ENCODE assay signal across 17 cellular contexts in genomic region chr7:44541-44896, GRCh38.
"Had no signal": no experiment of that assay in that cellular context is flagged by ENCODE, and none has a peak within 500 bp of the region (broad histone marks: within the 10 kb centered on the region; RNA-seq: fewer than 3 reads in every experiment).

No MANE protein-coding gene starts in this region.

- H3K27ac Mint-ChIP-seq: activated naive CD4-positive, alpha-beta T cell treated with anti-CD3 and anti-CD28 coated beads, Interleukin-2, amount 50 U/mL, for 24 hours; naive B cell; T-cell had no signal

- H3K27me3 ChIP-seq: adrenal gland, neural progenitor cell, pancreas, upper lobe of left lung had no signal

- H3K36me3 Mint-ChIP-seq: activated naive CD4-positive, alpha-beta T cell treated with anti-CD3 and anti-CD28 coated beads, Interleukin-2, amount 50 U/mL, for 24 hours; naive B cell; neural progenitor cell; T-cell had no signal

- H3K4me3 ChIP-seq: adrenal gland, cardiac muscle cell, lung, neural progenitor cell, pancreas, SK-N-MC, upper lobe of left lung had no signal

- H3K27ac ChIP-seq: adrenal gland, cardiac muscle cell, neural progenitor cell, pancreas, SK-N-MC, upper lobe of left lung had no signal

- ATAC-seq: pancreas; stimulated activated naive CD8-positive, alpha-beta T cell treated with anti-CD3 and anti-CD28 coated beads, Interleukin-15, Interleukin-2, amounts not matched to agents 100 U/mL and 50 U/mL, for 24 hours; T-cell had no signal

- H3K36me3 ChIP-seq: adrenal gland, cardiac muscle cell, neural progenitor cell, pancreas, upper lobe of left lung had no signal

- H3K4me3 Mint-ChIP-seq: activated naive CD4-positive, alpha-beta T cell treated with anti-CD3 and anti-CD28 coated beads, Interleukin-2, amount 50 U/mL, for 24 hours; naive B cell; neural progenitor cell; T-cell had no signal

- H3K4me1 ChIP-seq: adrenal gland, neural progenitor cell, pancreas, upper lobe of left lung had no signal

- H3K4me1 Mint-ChIP-seq: activated naive CD4-positive, alpha-beta T cell treated with anti-CD3 and anti-CD28 coated beads, Interleukin-2, amount 50 U/mL, for 24 hours; naive B cell; neural progenitor cell; T-cell had no signal

- DNase-seq: activated CD4-positive, alpha-beta T cell treated with anti-CD3 and anti-CD28 coated beads for 1 hour; activated effector memory CD4-positive, alpha-beta T cell treated with anti-CD3 and anti-CD28 coated beads, Interleukin-2, amount 50 U/mL, for 16 hours; activated T-cell treated with anti-CD3 and anti-CD28 coated beads, Interleukin-2, amount 50 U/mL, for 1 hour; hippocampal formation; naive B cell; stimulated activated CD4-positive, alpha-beta T cell treated with anti-CD3 and anti-CD28 coated beads, Interleukin-15, amount 100 ng/mL, for 24 hours; stimulated activated CD4-positive, alpha-beta T cell treated with anti-CD3 and anti-CD28 coated beads, Interleukin-4, amount 100 ng/mL, for 4 hours; stimulated activated naive CD8-positive, alpha-beta T cell treated with anti-CD3 and anti-CD28 coated beads, Interleukin-15, Interleukin-2, amounts not matched to agents 100 U/mL and 50 U/mL, for 24 hours; T-cell had no signal

- H3K9me3 ChIP-seq: adrenal gland, pancreas, upper lobe of left lung had no signal

- H3K9me3 Mint-ChIP-seq: activated naive CD4-positive, alpha-beta T cell treated with anti-CD3 and anti-CD28 coated beads, Interleukin-2, amount 50 U/mL, for 24 hours; naive B cell; neural progenitor cell; T-cell had no signal
